In the genomic region with DNA sequence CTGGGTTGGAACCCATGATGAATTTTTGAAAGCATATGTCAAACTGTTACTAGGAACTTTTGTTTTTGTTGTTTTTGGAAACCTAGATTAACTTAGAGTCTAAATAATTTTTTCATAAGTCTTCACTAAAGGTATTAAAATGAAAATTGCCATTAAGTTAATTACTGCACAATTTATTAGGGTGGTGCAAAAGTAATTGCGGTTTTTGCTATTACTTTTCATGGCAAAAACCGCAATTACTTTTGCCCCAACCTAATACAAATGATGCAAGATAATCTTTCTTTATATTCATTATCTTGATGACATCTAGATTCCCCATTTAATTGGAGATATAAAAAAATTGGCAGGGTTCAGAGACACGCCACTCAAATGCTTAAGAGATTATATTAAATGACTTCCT, we compare ENCODE assay signal across 8 cellular contexts.
"Had no signal": no experiment of that assay in that cellular context is flagged by ENCODE, and none has a peak within 500 bp of the region (broad histone marks: within the 10 kb centered on the region; RNA-seq: fewer than 3 reads in every experiment).

No MANE protein-coding gene starts in this region.

- ATAC-seq: GM12878 had no signal

- H3K4me3 ChIP-seq: GM12878 had no signal

- DNase-seq: GDM1, GF-D8 had no signal

- FAIRE-seq: G401.6, GM12878, GM12891, GM12892, GM18507, GM19239 had no signal
